8 cellular contexts compared by ENCODE assay signal in the genomic region with DNA sequence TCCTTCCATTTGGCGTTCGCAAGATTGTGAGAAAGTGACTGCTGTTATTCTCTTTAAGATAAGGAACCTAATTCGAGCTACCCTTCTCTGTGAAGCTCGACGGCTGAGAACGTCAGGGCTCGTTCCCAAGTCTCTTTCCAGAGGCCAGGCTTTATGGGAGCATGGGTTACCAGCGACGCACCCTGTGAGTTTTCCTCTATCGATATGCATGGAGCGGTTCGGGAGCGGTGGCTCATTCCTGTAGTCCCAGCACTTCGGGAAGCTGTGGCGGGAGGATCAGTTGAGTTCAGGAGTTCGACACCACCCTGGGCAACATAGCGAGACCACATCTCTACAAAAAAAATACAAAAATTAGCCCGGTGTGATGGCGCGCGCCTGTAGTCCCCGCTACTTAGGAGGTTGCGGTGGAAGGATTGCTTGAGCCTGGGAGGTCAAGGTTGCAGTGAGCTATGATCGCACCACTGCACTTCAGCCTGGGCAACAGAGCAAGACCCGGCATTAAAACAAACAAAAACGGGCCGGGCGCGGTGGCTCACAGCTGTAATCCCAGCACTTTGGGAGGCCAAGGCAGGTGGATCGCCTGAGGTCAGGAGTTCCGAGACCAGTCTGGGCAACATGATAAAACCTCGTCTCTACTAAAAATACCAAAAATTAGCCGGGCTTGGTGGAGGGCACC. TPM values are rescaled to one million over a fixed set of nuclear protein-coding genes. Genes with fewer than 3 reads are reported as not detected.
DNase-seq lines count a peak whose midpoint lies in the region; ATAC-seq and TF ChIP-seq lines count a peak whose summit lies in the region.

No MANE protein-coding gene starts in this region.

- H3K4me3 ChIP-seq in breast epithelium, result peak overlapping the region; percentile 76 to 96 (median 96)
- peak overlapping the region; percentile 96 for H3K4me3 ChIP-seq in lower leg skin (ENCODE audit: low read depth, poor library complexity, severe bottlenecking)
- peak overlapping the region; percentile 86 to 97 (median 96) for H3K4me3 ChIP-seq in upper lobe of left lung

- peaks cover 72% of the 10 kb centered on the region for H3K36me3 Mint-ChIP-seq in activated T-cell treated with anti-CD3 and anti-CD28 coated beads, Interleukin-2, amount 50 U/mL, for 4 hours (ENCODE audit: insufficient read depth)

- DNase-seq in activated T-cell treated with anti-CD3 and anti-CD28 coated beads, Interleukin-2, amount 50 U/mL, for 4 hours, result no peak
- no peak for DNase-seq in activated T-cell treated with anti-CD3 and anti-CD28 coated beads, Interleukin-2, amount 50 U/mL, for 48 hours
- no peak for DNase-seq in breast epithelium (ENCODE audit: low spot score in 2 of 2)
- no peak for DNase-seq in lower leg skin (ENCODE audit: low spot score in 2 of 2)
- no peak for DNase-seq in upper lobe of left lung
- no peak for DNase-seq in NCI-H1417 treated with DMSO at 0.1 percent for 48 hours (lab: John Stamatoyannopoulos, UW)
- DNase-seq in hepatic stellate cell (ENCODE audit: low spot score), result no peak
- no peak for DNase-seq in NCI-H1436 (lab: John Stamatoyannopoulos, UW)

- H3K4me3 Mint-ChIP-seq in activated T-cell treated with anti-CD3 and anti-CD28 coated beads, Interleukin-2, amount 50 U/mL, for 4 hours, result peak overlapping the region; percentile 82

- no peak for ATAC-seq in activated T-cell treated with anti-CD3 and anti-CD28 coated beads, Interleukin-2, amount 50 U/mL, for 4 hours
- peak; percentile 1 to 3 for ATAC-seq in upper lobe of left lung (ENCODE audit: low FRiP score in 2 of 2)

- no peaks in the 10 kb centered on the region for H3K27me3 Mint-ChIP-seq in activated T-cell treated with anti-CD3 and anti-CD28 coated beads, Interleukin-2, amount 50 U/mL, for 4 hours (ENCODE audit: low read depth)

- TF ChIP-seq EP300 in upper lobe of left lung (IDR thresholded peaks at IDR 0.05), result no peak

- 17 to 22% methylated on average over 33 of the region's 33 CpGs for WGBS in lower leg skin, 2 donors
- 26 to 29% methylated on average over 28 to 33 of the region's 33 CpGs for WGBS in upper lobe of left lung, 2 donors

- TF ChIP-seq CTCF in breast epithelium (IDR thresholded peaks at IDR 0.05), result no peak
- TF ChIP-seq CTCF in lower leg skin (IDR thresholded peaks at IDR 0.05), result no peak
- no peak for TF ChIP-seq CTCF in upper lobe of left lung (IDR thresholded peaks at IDR 0.05)

- TF ChIP-seq POLR2A in breast epithelium (IDR thresholded peaks at IDR 0.05) (no peak), lower leg skin (IDR thresholded peaks at IDR 0.05) (no peak), upper lobe of left lung (IDR thresholded peaks at IDR 0.05) (no peak)

- H3K27ac ChIP-seq in breast epithelium (peak overlapping the region; percentile 95 to 97), upper lobe of left lung (peak overlapping the region; percentile 91 to 98 (median 96))

- peaks cover 34% of the 10 kb centered on the region for H3K4me1 Mint-ChIP-seq in activated T-cell treated with anti-CD3 and anti-CD28 coated beads, Interleukin-2, amount 50 U/mL, for 4 hours (ENCODE audit: low read depth)

- H3K27me3 ChIP-seq in breast epithelium, result no peaks in the 10 kb centered on the region
- no peaks in the 10 kb centered on the region for H3K27me3 ChIP-seq in upper lobe of left lung

- intact Hi-C loops in breast epithelium (cut with DNase I; ENCODE audit: low total_unique reads) (no loop called here), lower leg skin (cut with DNase I; ENCODE audit: low total_unique reads) (no loop called here)

- peaks cover 41% of the 10 kb centered on the region for H3K9me3 Mint-ChIP-seq in activated T-cell treated with anti-CD3 and anti-CD28 coated beads, Interleukin-2, amount 50 U/mL, for 4 hours

- H3K36me3 ChIP-seq in breast epithelium (peaks cover 22% of the 10 kb centered on the region), upper lobe of left lung (peaks cover 19 to 47% (median 46%) of the 10 kb centered on the region in 4 donors)

- H3K9me3 ChIP-seq in breast epithelium, result peaks cover 60 to 78% of the 10 kb centered on the region in 2 donors
- peaks cover 18 to 71% (median 69%) of the 10 kb centered on the region in 4 donors for H3K9me3 ChIP-seq in upper lobe of left lung

- H3K4me1 ChIP-seq in breast epithelium, result peaks cover 0 to 8% of the 10 kb centered on the region in 2 donors
- H3K4me1 ChIP-seq in upper lobe of left lung, result peaks cover 14 to 25% (median 18%) of the 10 kb centered on the region in 4 donors

RNA-seq across cellular contexts. Expression of gene ZNF606, which starts 0.7 kb away (rescaled TPM):
- total RNA-seq in activated T-cell treated with anti-CD3 and anti-CD28 coated beads, Interleukin-2, amount 50 U/mL, for 4 hours, result 1 to 10 TPM; 3.1 to 4.2 (median 4.0) TPM
- total RNA-seq in breast epithelium (10 to 100 TPM; 12.0 to 46.5 (median 21.6) TPM), lower leg skin (10 to 100 TPM in 3 of 4 donors, 1 to 10 TPM in 1; 9.6 to 53.4 (median 16.3) TPM), upper lobe of left lung (10 to 100 TPM in 5 of 6 donors, 1 to 10 TPM in 1; 9.6 to 40.9 (median 15.4) TPM)

RNA-seq across cellular contexts. Expression of gene C19orf18, which starts 29.0 kb away (rescaled TPM):
- total RNA-seq in activated T-cell treated with anti-CD3 and anti-CD28 coated beads, Interleukin-2, amount 50 U/mL, for 4 hours, result not detected
- 1 to 10 TPM in 1 of 3 donors, under 1 TPM in 2; 0.44 to 3.3 (median 0.80) TPM for total RNA-seq in breast epithelium
- not detected for total RNA-seq in lower leg skin
- total RNA-seq in upper lobe of left lung, result 1 to 10 TPM in 3 of 6 donors, under 1 TPM in 2, not detected in 1; 0.46 to 7.7 (median 1.2) TPM

RNA-seq across cellular contexts. Expression of gene ZSCAN1, which starts 30.5 kb away (rescaled TPM):
- total RNA-seq in activated T-cell treated with anti-CD3 and anti-CD28 coated beads, Interleukin-2, amount 50 U/mL, for 4 hours, result not detected
- total RNA-seq in breast epithelium (1 to 10 TPM in 1 of 3 donors, not detected in 2; 1.3 TPM), lower leg skin (under 1 TPM in 1 of 4 donors, not detected in 3; 0.23 TPM), upper lobe of left lung (1 to 10 TPM in 2 of 6 donors, under 1 TPM in 1, not detected in 3; 0.61 to 2.1 (median 1.4) TPM)

RNA-seq across cellular contexts. Expression of gene ZNF256, which starts 55.8 kb away (rescaled TPM):
- 1 to 10 TPM; 4.7 to 6.4 (median 5.2) TPM for total RNA-seq in activated T-cell treated with anti-CD3 and anti-CD28 coated beads, Interleukin-2, amount 50 U/mL, for 4 hours
- total RNA-seq in breast epithelium (1 to 10 TPM; 4.6 to 7.5 (median 7.3) TPM), lower leg skin (10 to 100 TPM in 1 of 4 donors, 1 to 10 TPM in 3; 7.8 to 11.3 (median 9.1) TPM), upper lobe of left lung (1 to 10 TPM; 1.1 to 4.9 (median 3.4) TPM)

RNA-seq across cellular contexts. Expression of gene ZNF135, which starts 55.8 kb away (rescaled TPM):
- under 1 TPM; 0.27 to 0.48 (median 0.37) TPM for total RNA-seq in activated T-cell treated with anti-CD3 and anti-CD28 coated beads, Interleukin-2, amount 50 U/mL, for 4 hours
- total RNA-seq in breast epithelium, result 10 to 100 TPM in 2 of 3 donors, 1 to 10 TPM in 1; 7.5 to 16.2 (median 14.4) TPM
- total RNA-seq in lower leg skin, result 1 to 10 TPM; 4.8 to 5.9 (median 5.5) TPM
- 10 to 100 TPM in 1 of 6 donors, 1 to 10 TPM in 5; 1.7 to 11.5 (median 3.4) TPM for total RNA-seq in upper lobe of left lung

Comparison
In these comparisons a context has a peak if more than half of its experiments do, and no peak if none do; other contexts are left out.
1. ATAC-seq: peak in upper lobe of left lung (2 of 2); none in activated T-cell treated with anti-CD3 and anti-CD28 coated beads, Interleukin-2, amount 50 U/mL, for 4 hours (0 of 2).
2. Peak in every context shown above with its lines, with median percentiles within 50 percentile points of each other: H3K4me3 ChIP-seq.